8 cellular contexts compared by ENCODE assay signal in the genomic region with DNA sequence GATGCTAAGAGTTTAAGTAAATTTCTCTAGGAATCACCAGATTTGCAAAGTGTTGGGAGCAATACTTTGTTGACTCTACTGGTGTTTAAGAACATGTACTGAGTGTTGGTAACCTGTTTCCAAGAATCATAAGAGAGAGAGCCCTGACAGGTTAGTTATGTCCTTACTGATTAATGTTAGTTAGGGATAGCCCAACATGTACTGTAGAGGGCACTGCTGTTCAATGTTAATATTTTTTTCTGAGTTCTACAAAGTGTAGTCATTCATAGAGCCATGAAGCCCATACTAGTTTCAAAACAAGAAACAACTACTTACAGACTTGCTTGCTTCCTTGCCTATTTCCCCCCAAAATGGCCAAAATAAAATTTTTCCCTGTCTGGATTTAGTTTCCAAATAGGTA. TPM values are rescaled to one million over a fixed set of nuclear protein-coding genes. Genes with fewer than 3 reads are reported as not detected.
DNase-seq lines count a peak whose midpoint lies in the region; ATAC-seq lines count a peak whose summit lies in the region.

No MANE protein-coding gene starts in this region.

- no peak overlapping the region for H3K4ac ChIP-seq in trophoblast cell (ENCODE audit: low read depth, low read length)

- no peaks in the 10 kb centered on the region for H3K36me3 ChIP-seq in trophoblast cell (ENCODE audit: control insufficient read depth in 1 of 2, insufficient read depth in 2 of 2, low read length in 2 of 2)

- H4K12ac ChIP-seq in trophoblast cell (ENCODE audit: low read depth, low read length): no peak overlapping the region

- no peak overlapping the region for H3K4me2 ChIP-seq in trophoblast cell (ENCODE audit: low read length)

- H3K79me2 ChIP-seq in trophoblast cell (ENCODE audit: control insufficient read depth, insufficient read depth, low read length, poor library complexity): no peaks in the 10 kb centered on the region

- H3K9ac ChIP-seq in trophoblast cell (ENCODE audit: low read length): no peak overlapping the region

- no peaks in the 10 kb centered on the region for H3K4me1 ChIP-seq in trophoblast cell (ENCODE audit: control insufficient read depth in 1 of 2, insufficient read depth in 2 of 2, low read length in 2 of 2)

- ATAC-seq in GM18858 (IDR thresholded peaks at IDR 0.05; ENCODE audit: unreplicated experiment) (peak; percentile 85), HG03060 (IDR thresholded peaks at IDR 0.05; ENCODE audit: low read depth, unreplicated experiment) (peak; percentile 89)

- peaks cover 3% of the 10 kb centered on the region for H3K27me3 ChIP-seq in trophoblast cell (ENCODE audit: insufficient read depth, low read length)

- no peak overlapping the region for H2AFZ ChIP-seq in trophoblast cell (ENCODE audit: insufficient read depth, low read length, poor library complexity)

- H2BK120ac ChIP-seq in trophoblast cell (ENCODE audit: insufficient read depth, low read length, poor library complexity): no peak overlapping the region

- DNase-seq in AML-193 (lab: John Stamatoyannopoulos, UW) (peak; percentile 58 to 68), NCI-H446 treated with DMSO at 0.1 percent for 48 hours (lab: John Stamatoyannopoulos, UW) (peak; percentile 14), dermis microvascular lymphatic vessel endothelial cell (ENCODE audit: low read depth in 2 of 2) (peak; percentile 57 to 65), trophoblast cell (peak; percentile 4 to 73), NCI-H187 (lab: John Stamatoyannopoulos, UW) (no peak)
- DNase-seq in stimulated activated CD4-positive, alpha-beta T cell treated with anti-CD3 and anti-CD28 coated beads, Interleukin-2, amount 100 ng/mL, for 24 hours: no peak

- no peak overlapping the region for H3K27ac ChIP-seq in trophoblast cell (ENCODE audit: low read depth, low read length)

- no peak overlapping the region for H4K8ac ChIP-seq in trophoblast cell (ENCODE audit: low read depth, low read length)

- H3K23ac ChIP-seq in trophoblast cell (ENCODE audit: low read length): no peak overlapping the region

- no peak overlapping the region for H4K91ac ChIP-seq in trophoblast cell (ENCODE audit: low read depth, low read length)

- H3K18ac ChIP-seq in trophoblast cell (ENCODE audit: low read length): no peak overlapping the region

- no peak overlapping the region for H2AK5ac ChIP-seq in trophoblast cell (ENCODE audit: low read length)

- no peaks in the 10 kb centered on the region for H3K79me1 ChIP-seq in trophoblast cell (ENCODE audit: low read length)

- no peak overlapping the region for H2BK12ac ChIP-seq in trophoblast cell (ENCODE audit: low read length)

- H3K9me3 ChIP-seq in trophoblast cell (ENCODE audit: insufficient read depth, low read depth, low read length): no peaks in the 10 kb centered on the region

- H2BK5ac ChIP-seq in trophoblast cell (ENCODE audit: low read depth, low read length, poor library complexity): no peak overlapping the region

- H3K14ac ChIP-seq in trophoblast cell (ENCODE audit: low read length): no peak overlapping the region

- no peak overlapping the region for H3K4me3 ChIP-seq in trophoblast cell (ENCODE audit: low read depth, low read length)

RNA-seq across cellular contexts. Expression of a gene that starts 11.9 kb away (rescaled TPM):
- under 0.01 and 0.13 TPM in 2 replicates for total RNA-seq in dermis microvascular lymphatic vessel endothelial cell
- not detected in 2 replicates for polyA plus RNA-seq in trophoblast cell (2013)

Comparison
In these comparisons a context has a peak if more than half of its experiments do, and no peak if none do; other contexts are left out.
1. DNase-seq: peak in AML-193 (2 of 2), NCI-H446 treated with DMSO at 0.1 percent for 48 hours (single experiment), dermis microvascular lymphatic vessel endothelial cell (2 of 2) and trophoblast cell (2 of 2); none in stimulated activated CD4-positive, alpha-beta T cell treated with anti-CD3 and anti-CD28 coated beads, Interleukin-2, amount 100 ng/mL, for 24 hours (0 of 2) and NCI-H187 (0 of 2).